Comparison of ENCODE assay signal across 1 cellular context in genomic region chr16:29805232-29806095, GRCh38.
TF ChIP-seq lines count a peak whose summit lies in the region.

No MANE protein-coding gene starts in this region.

TF ChIP-seq in HepG2, 621 proteins besides CTCF, POLR2A, EP300 and RAD21 (continued from another document and continues in another):
- 0 out of 2 replicates have a peak, but pooled peaks have one; percentile 70 for TF ChIP-seq CREB3 (CRISPR knock-in tag; IDR thresholded peaks at IDR 0.05)
- TF ChIP-seq CREM (IDR thresholded peaks at IDR 0.05): peak; percentile 75
- 0 out of 2 replicates have a peak, but pooled peaks have one; percentile 4 for TF ChIP-seq CREM (CRISPR knock-in tag; IDR thresholded peaks at IDR 0.05)
- peak; percentile 97 for TF ChIP-seq ZNF83 (CRISPR knock-in tag; IDR thresholded peaks at IDR 0.05; ENCODE audit: borderline replicate concordance)
- TF ChIP-seq CENPT (CRISPR knock-in tag; IDR thresholded peaks at IDR 0.05; ENCODE audit: low read depth): peak; percentile 84; the same call in 1 of the 2 replicates
- peak; percentile 97 for TF ChIP-seq ZNF232 (CRISPR knock-in tag; IDR thresholded peaks at IDR 0.05; ENCODE audit: borderline replicate concordance)
- peak; percentile 69; the same call in 1 of the 2 replicates for TF ChIP-seq ZNF569 (CRISPR knock-in tag; IDR thresholded peaks at IDR 0.05; ENCODE audit: borderline replicate concordance)
- no peak for TF ChIP-seq NFE2L2 (IDR thresholded peaks at IDR 0.05; ENCODE audit: low read length)
- TF ChIP-seq ZNF816 (CRISPR knock-in tag; IDR thresholded peaks at IDR 0.05; ENCODE audit: borderline replicate concordance): peak; percentile 98
- no peak for TF ChIP-seq DBP (CRISPR knock-in tag; IDR thresholded peaks at IDR 0.05; ENCODE audit: not compliant biosample characterization)
- peak; percentile 78 for TF ChIP-seq ZNF142 (CRISPR knock-in tag; IDR thresholded peaks at IDR 0.05)
- no peak for TF ChIP-seq RFX1 (IDR thresholded peaks at IDR 0.05)
- TF ChIP-seq ZNF441 (CRISPR knock-in tag; IDR thresholded peaks at IDR 0.05; ENCODE audit: borderline replicate concordance): no peak
- peak; percentile 94 for TF ChIP-seq POGZ (CRISPR knock-in tag; IDR thresholded peaks at IDR 0.05)
- TF ChIP-seq ARID4A (CRISPR knock-in tag; IDR thresholded peaks at IDR 0.05; ENCODE audit: borderline replicate concordance): peak; percentile 96; the same call in 1 of the 2 replicates
- TF ChIP-seq STAT6 (CRISPR knock-in tag; IDR thresholded peaks at IDR 0.05; ENCODE audit: borderline replicate concordance): peak; percentile 84; the same call in 1 of the 2 replicates
- peak; percentile 53 for TF ChIP-seq ATF3 (CRISPR knock-in tag; IDR thresholded peaks at IDR 0.05)
- TF ChIP-seq HNF4A (CRISPR knock-in tag; IDR thresholded peaks at IDR 0.05): peak; percentile 14; the same call in 1 of the 2 replicates
- 0 out of 2 replicates have a peak, but pooled peaks have one; percentile 6 for TF ChIP-seq MTF2 (CRISPR knock-in tag; IDR thresholded peaks at IDR 0.05; ENCODE audit: borderline replicate concordance)
- peak; percentile 40 for TF ChIP-seq HOXD1 (CRISPR knock-in tag; IDR thresholded peaks at IDR 0.05)
- TF ChIP-seq GATA4 (IDR thresholded peaks at IDR 0.05; ENCODE audit: borderline replicate concordance, low read depth): peak; percentile 10; the same call in 1 of the 2 replicates
- TF ChIP-seq SMC3 (IDR thresholded peaks at IDR 0.05; ENCODE audit: low read length): no peak
- peak; percentile 96 for TF ChIP-seq ZNF878 (CRISPR knock-in tag; IDR thresholded peaks at IDR 0.05)
- no peak for TF ChIP-seq ATM (IDR thresholded peaks at IDR 0.05; ENCODE audit: borderline replicate concordance)
- peak; percentile 90 for TF ChIP-seq SP4 (CRISPR knock-in tag; IDR thresholded peaks at IDR 0.05)
- TF ChIP-seq ZBTB37 (CRISPR knock-in tag; IDR thresholded peaks at IDR 0.05): no peak
- peak; percentile 64 for TF ChIP-seq ZNF24 (IDR thresholded peaks at IDR 0.05)
- peak; percentile 76; the same call in 1 of the 2 replicates for TF ChIP-seq ZNF782 (CRISPR knock-in tag; IDR thresholded peaks at IDR 0.05; ENCODE audit: borderline replicate concordance)
- peak; percentile 94; the same call in 1 of the 2 replicates for TF ChIP-seq PRMT3 (CRISPR knock-in tag; IDR thresholded peaks at IDR 0.05; ENCODE audit: borderline replicate concordance, low read depth)
- 0 out of 2 replicates have a peak, but pooled peaks have one; percentile 36 for TF ChIP-seq ZFP37 (CRISPR knock-in tag; IDR thresholded peaks at IDR 0.05; ENCODE audit: borderline replicate concordance)
- no peak for TF ChIP-seq DDIT3 (CRISPR knock-in tag; IDR thresholded peaks at IDR 0.05)
- no peak for TF ChIP-seq KDM1A (CRISPR knock-in tag; IDR thresholded peaks at IDR 0.05)
- peak; percentile 99 for TF ChIP-seq ZGPAT (CRISPR knock-in tag; IDR thresholded peaks at IDR 0.05)
- TF ChIP-seq CREB1 (IDR thresholded peaks at IDR 0.05): peak; percentile 62
- TF ChIP-seq CREB1 (CRISPR knock-in tag; IDR thresholded peaks at IDR 0.05): no peak
- TF ChIP-seq SKI (IDR thresholded peaks at IDR 0.05; ENCODE audit: partially characterized antibody): peak; percentile 76
